Comparison of ENCODE assay signal across 14 cellular contexts in the genomic region with DNA sequence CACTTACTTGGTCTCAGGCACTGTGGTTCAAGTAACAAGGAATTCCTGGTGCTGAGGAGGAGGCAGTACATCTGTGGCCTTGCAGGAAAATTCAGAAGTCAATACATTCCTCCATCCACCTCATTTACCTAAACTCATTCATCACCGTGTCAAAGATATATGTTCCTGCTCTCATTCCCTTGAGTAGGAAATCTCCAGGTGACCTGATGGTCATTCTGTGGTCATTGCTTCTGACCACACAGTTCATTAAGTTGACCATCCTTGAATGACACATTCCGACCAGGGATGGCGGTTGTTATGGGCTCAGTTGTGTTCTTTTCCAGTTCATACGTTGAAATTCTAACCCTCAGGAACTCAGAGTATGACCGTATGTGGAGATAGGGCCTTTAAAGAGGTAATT. TPM values are rescaled to one million over a fixed set of nuclear protein-coding genes. Genes with fewer than 3 reads are reported as not detected.
DNase-seq lines count a peak whose midpoint lies in the region; ATAC-seq and TF ChIP-seq lines count a peak whose summit lies in the region.
"Had no signal": no experiment of that assay in that cellular context is flagged by ENCODE, and none has a peak within 500 bp of the region (broad histone marks: within the 10 kb centered on the region; RNA-seq: fewer than 3 reads in every experiment).

No MANE protein-coding gene starts in this region.

- no peak overlapping the region for H3K4me2 ChIP-seq in smooth muscle cell

- H3K4me3 ChIP-seq in Peyer's patch (no peak overlapping the region), smooth muscle cell (no peak overlapping the region)
- H3K4me3 ChIP-seq: gastrocnemius medialis had no signal

- peaks cover 4% of the 10 kb centered on the region for H3F3A ChIP-seq in smooth muscle cell (ENCODE audit: low read depth)

- 92% methylated on average over 5 of the region's 5 CpGs for WGBS in smooth muscle cell (ENCODE audit: low lambda C conversion rate)

- H3K9me3 Mint-ChIP-seq in activated T-cell treated with anti-CD3 and anti-CD28 coated beads, Interleukin-2, amount 50 U/mL, for 4 hours: no peaks in the 10 kb centered on the region
- H3K9me3 Mint-ChIP-seq in stimulated activated memory B cell treated with anti-CD40 and anti-IgM and Interleukin-4, amounts not matched to agents 10 μg/mL and 1 μg/mL and 100 μg/mL, for 72 hours: no peaks in the 10 kb centered on the region

- no peak for TF ChIP-seq POLR2A in Peyer's patch (IDR thresholded peaks at IDR 0.05)

- H3K36me3 ChIP-seq in Peyer's patch (no peaks in the 10 kb centered on the region), smooth muscle cell (ENCODE audit: low read depth) (no peaks in the 10 kb centered on the region)
- H3K36me3 ChIP-seq: gastrocnemius medialis had no signal

- no peak for DNase-seq in activated T-cell treated with anti-CD3 and anti-CD28 coated beads, Interleukin-2, amount 50 U/mL, for 4 hours
- DNase-seq in activated T-cell treated with anti-CD3 and anti-CD28 coated beads for 4 hours: no peak
- no peak for DNase-seq in Peyer's patch
- peak; percentile 54 for DNase-seq in astrocyte of the hippocampus (ENCODE audit: low read depth, low spot score)
- DNase-seq in HuH-7 (ENCODE audit: low spot score): no peak
- no peak for DNase-seq in smooth muscle cell (lab: John Stamatoyannopoulos, UW; ENCODE audit: unreplicated experiment)
- DNase-seq: activated CD4-positive, CD25-positive, alpha-beta regulatory T cell; central memory CD4-positive, alpha-beta T cell; gastrocnemius medialis; mesenchymal stem cell; NCI-H446 had no signal

- peaks cover 0 to 5% (median 0%) of the 10 kb centered on the region in 4 donors for H3K4me1 ChIP-seq in Peyer's patch
- H3K4me1 ChIP-seq in smooth muscle cell (ENCODE audit: low read depth): peaks cover 8% of the 10 kb centered on the region

- peaks cover 60% of the 10 kb centered on the region for H3K4me1 Mint-ChIP-seq in activated T-cell treated with anti-CD3 and anti-CD28 coated beads, Interleukin-2, amount 50 U/mL, for 4 hours (ENCODE audit: low read depth)
- H3K4me1 Mint-ChIP-seq in stimulated activated memory B cell treated with anti-CD40 and anti-IgM and Interleukin-4, amounts not matched to agents 10 μg/mL and 1 μg/mL and 100 μg/mL, for 72 hours: peaks cover 46% of the 10 kb centered on the region

- TF ChIP-seq CTCF in Peyer's patch (IDR thresholded peaks at IDR 0.05) (no peak), smooth muscle cell (IDR thresholded peaks at IDR 0.05; ENCODE audit: borderline replicate concordance, insufficient read depth, poor library complexity, severe bottlenecking) (no peak)

- H3K9ac ChIP-seq in smooth muscle cell (ENCODE audit: low read depth): no peak overlapping the region

- peak overlapping the region; percentile 83 for H3K4me3 Mint-ChIP-seq in activated T-cell treated with anti-CD3 and anti-CD28 coated beads, Interleukin-2, amount 50 U/mL, for 4 hours
- H3K4me3 Mint-ChIP-seq in stimulated activated memory B cell treated with anti-CD40 and anti-IgM and Interleukin-4, amounts not matched to agents 10 μg/mL and 1 μg/mL and 100 μg/mL, for 72 hours: peak overlapping the region; percentile 72

- H4K20me1 ChIP-seq in smooth muscle cell (ENCODE audit: low read depth): peaks cover 28% of the 10 kb centered on the region

- no peak overlapping the region for H2AFZ ChIP-seq in smooth muscle cell (ENCODE audit: low read depth)

- peak overlapping the region; percentile 90 for H3K27ac Mint-ChIP-seq in stimulated activated memory B cell treated with anti-CD40 and anti-IgM and Interleukin-4, amounts not matched to agents 10 μg/mL and 1 μg/mL and 100 μg/mL, for 72 hours

- H3K36me3 Mint-ChIP-seq in activated T-cell treated with anti-CD3 and anti-CD28 coated beads, Interleukin-2, amount 50 U/mL, for 4 hours (ENCODE audit: insufficient read depth): peaks cover 15% of the 10 kb centered on the region
- H3K36me3 Mint-ChIP-seq in stimulated activated memory B cell treated with anti-CD40 and anti-IgM and Interleukin-4, amounts not matched to agents 10 μg/mL and 1 μg/mL and 100 μg/mL, for 72 hours: peaks cover 25% of the 10 kb centered on the region

- H3K79me2 ChIP-seq in smooth muscle cell (ENCODE audit: low read depth): peaks cover 29% of the 10 kb centered on the region

- H3K9me3 ChIP-seq in Peyer's patch (no peaks in the 10 kb centered on the region), smooth muscle cell (replicated peaks; ENCODE audit: low read depth) (no peaks in the 10 kb centered on the region)
- H3K9me3 ChIP-seq: gastrocnemius medialis had no signal

- H3K27me3 ChIP-seq in Peyer's patch (no peaks in the 10 kb centered on the region), smooth muscle cell (ENCODE audit: low read depth) (no peaks in the 10 kb centered on the region)
- H3K27me3 ChIP-seq: gastrocnemius medialis had no signal

- H3K27ac ChIP-seq in Peyer's patch (peak overlapping the region; percentile 72 to 99 (median 94)), smooth muscle cell (ENCODE audit: low read depth) (no peak overlapping the region)
- H3K27ac ChIP-seq: gastrocnemius medialis had no signal

- ATAC-seq in activated T-cell treated with anti-CD3 and anti-CD28 coated beads, Interleukin-2, amount 50 U/mL, for 4 hours: no peak
- no peak for ATAC-seq in stimulated activated memory B cell treated with anti-CD40 and anti-IgM and Interleukin-4, amounts not matched to agents 10 μg/mL and 1 μg/mL and 100 μg/mL, for 72 hours
- ATAC-seq in GM18511 (IDR thresholded peaks at IDR 0.05; ENCODE audit: unreplicated experiment): no peak
- ATAC-seq: gastrocnemius medialis, SK-N-SH treated with all-trans-retinoic acid at 6 μM for 48 hours had no signal

- H3K27me3 Mint-ChIP-seq in activated T-cell treated with anti-CD3 and anti-CD28 coated beads, Interleukin-2, amount 50 U/mL, for 4 hours (ENCODE audit: low read depth): no peaks in the 10 kb centered on the region
- no peaks in the 10 kb centered on the region for H3K27me3 Mint-ChIP-seq in stimulated activated memory B cell treated with anti-CD40 and anti-IgM and Interleukin-4, amounts not matched to agents 10 μg/mL and 1 μg/mL and 100 μg/mL, for 72 hours

RNA-seq across cellular contexts. Expression of gene STK17B, which starts 2.1 kb away (rescaled TPM):
- 100 to 1,000 TPM; 107 to 166 (median 129) TPM for total RNA-seq in activated T-cell treated with anti-CD3 and anti-CD28 coated beads, Interleukin-2, amount 50 U/mL, for 4 hours
- total RNA-seq in Peyer's patch (100 to 1,000 TPM in 1 of 4 donors, 10 to 100 TPM in 3; 47.3 to 123 (median 56.3) TPM), smooth muscle cell (165 and 190 TPM in 2 replicates)
- 26.6 and 33.5 TPM in 2 replicates for polyA plus RNA-seq in smooth muscle cell
